In genomic region chr10:22253578-22253882, GRCh38 we compare ENCODE assay signal across 9 cellular contexts. TPM values are rescaled to one million over a fixed set of nuclear protein-coding genes. Genes with fewer than 3 reads are reported as not detected.
DNase-seq lines count a peak whose midpoint lies in the region; ATAC-seq and TF ChIP-seq lines count a peak whose summit lies in the region.
"Had no signal": no experiment of that assay in that cellular context is flagged by ENCODE, and none has a peak within 500 bp of the region (broad histone marks: within the 10 kb centered on the region; RNA-seq: fewer than 3 reads in every experiment).

No MANE protein-coding gene starts in this region.

- no peak for TF ChIP-seq CTCF in WTC11 (IDR thresholded peaks at IDR 0.05)
- TF ChIP-seq CTCF in lower lobe of right lung (IDR thresholded peaks at IDR 0.05): no peak

- peaks cover 10% of the 10 kb centered on the region for H3K4me1 Mint-ChIP-seq in WTC11
- H3K4me1 Mint-ChIP-seq in stimulated activated naive CD8-positive, alpha-beta T cell treated with anti-CD3 and anti-CD28 coated beads, Interleukin-15, Interleukin-2, amounts not matched to agents 100 ng/mL and 50 ng/mL, for 24 hours (ENCODE audit: low read depth): peaks cover 30% of the 10 kb centered on the region

- H3K9me3 Mint-ChIP-seq in WTC11: no peaks in the 10 kb centered on the region
- no peaks in the 10 kb centered on the region for H3K9me3 Mint-ChIP-seq in stimulated activated naive CD8-positive, alpha-beta T cell treated with anti-CD3 and anti-CD28 coated beads, Interleukin-15, Interleukin-2, amounts not matched to agents 100 ng/mL and 50 ng/mL, for 24 hours

- peak overlapping the region; percentile 68 for H3K4me3 Mint-ChIP-seq in WTC11
- H3K4me3 Mint-ChIP-seq in stimulated activated naive CD8-positive, alpha-beta T cell treated with anti-CD3 and anti-CD28 coated beads, Interleukin-15, Interleukin-2, amounts not matched to agents 100 ng/mL and 50 ng/mL, for 24 hours: peak overlapping the region; percentile 87

- H3K36me3 Mint-ChIP-seq in WTC11: no peaks in the 10 kb centered on the region
- H3K36me3 Mint-ChIP-seq in stimulated activated naive CD8-positive, alpha-beta T cell treated with anti-CD3 and anti-CD28 coated beads, Interleukin-15, Interleukin-2, amounts not matched to agents 100 ng/mL and 50 ng/mL, for 24 hours (ENCODE audit: low read depth): no peaks in the 10 kb centered on the region

- POLR2A ChIA-PET in WTC11 (lab: Charles Lee): no interaction called here

- ATAC-seq in WTC11 (peak; percentile 38), lower lobe of right lung (peak; percentile 46 to 53), GM21529 (IDR thresholded peaks at IDR 0.05; ENCODE audit: unreplicated experiment) (no peak), HG03108 (IDR thresholded peaks at IDR 0.05; ENCODE audit: unreplicated experiment) (no peak)

- no peaks in the 10 kb centered on the region for H3K27me3 ChIP-seq in lower lobe of right lung (ENCODE audit: low read depth)

- intact Hi-C loops in lower lobe of right lung (cut with DNase I): no loop called here

- DNase-seq in WTC11 (ENCODE audit: low spot score): peak; percentile 43
- DNase-seq in lower lobe of right lung: peak; percentile 64
- DNase-seq in SIG-M5 treated with dmso at 0.1 percent for 504 hours (lab: John Stamatoyannopoulos, UW; ENCODE audit: unreplicated experiment): no peak
- DNase-seq in DMS79 treated with DMSO at 0.1 percent for 48 hours (lab: John Stamatoyannopoulos, UW): no peak

- H3K36me3 ChIP-seq in lower lobe of right lung: no peaks in the 10 kb centered on the region

- H3K27me3 Mint-ChIP-seq in WTC11 (ENCODE audit: low read depth): peaks cover 96% of the 10 kb centered on the region
- H3K27me3 Mint-ChIP-seq in stimulated activated naive CD8-positive, alpha-beta T cell treated with anti-CD3 and anti-CD28 coated beads, Interleukin-15, Interleukin-2, amounts not matched to agents 100 ng/mL and 50 ng/mL, for 24 hours: peaks cover 29% of the 10 kb centered on the region

- peak overlapping the region; percentile 97 for H3K27ac ChIP-seq in cingulate gyrus (ENCODE audit: low read depth, low read length)
- H3K27ac ChIP-seq in lower lobe of right lung: peak overlapping the region; percentile 95

- peaks cover 13% of the 10 kb centered on the region for H3K4me1 ChIP-seq in lower lobe of right lung

- CTCF ChIA-PET in WTC11 (lab: Charles Lee): interaction anchor here (1.9 kb wide), 1 partner anchor 9 kb away, joined by 5 read pairs; no protein-coding TSS in a partner anchor

- peak overlapping the region; percentile 72 for H3K4me3 ChIP-seq in lower lobe of right lung

- H3K9me3 ChIP-seq in lower lobe of right lung: no peaks in the 10 kb centered on the region

- H3K27ac Mint-ChIP-seq in WTC11: no peak overlapping the region
- peak overlapping the region; percentile 89 for H3K27ac Mint-ChIP-seq in stimulated activated naive CD8-positive, alpha-beta T cell treated with anti-CD3 and anti-CD28 coated beads, Interleukin-15, Interleukin-2, amounts not matched to agents 100 ng/mL and 50 ng/mL, for 24 hours

TF ChIP-seq in WTC11, 78 proteins besides CTCF, POLR2A, EP300 and RAD21 (continues in another document):
- TF ChIP-seq ARID4B (CRISPR knock-in tag; IDR thresholded peaks at IDR 0.05; ENCODE audit: borderline replicate concordance): no peak
- no peak for TF ChIP-seq MLX (CRISPR knock-in tag; IDR thresholded peaks at IDR 0.05)
- TF ChIP-seq EMX1 (CRISPR knock-in tag; IDR thresholded peaks at IDR 0.05): no peak
- no peak for TF ChIP-seq ZSCAN18 (CRISPR knock-in tag; IDR thresholded peaks at IDR 0.05)
- no peak for TF ChIP-seq ZNF219 (CRISPR knock-in tag; IDR thresholded peaks at IDR 0.05; ENCODE audit: borderline replicate concordance)
- no peak for TF ChIP-seq E2F1 (CRISPR knock-in tag; IDR thresholded peaks at IDR 0.05)
- no peak for TF ChIP-seq AFF4 (CRISPR knock-in tag; IDR thresholded peaks at IDR 0.05; ENCODE audit: borderline replicate concordance)

RNA-seq across cellular contexts. Expression of gene EBLN1, which starts 35.7 kb away (rescaled TPM):
- not detected in 3 replicates for total RNA-seq in WTC11 (2021)
- total RNA-seq in lower lobe of right lung: not detected
- total RNA-seq: LHCN-M2 had no signal

Comparison
In these comparisons a context has a peak if more than half of its experiments do, and no peak if none do; other contexts are left out.
1. ATAC-seq: peak in WTC11 (single experiment) and lower lobe of right lung (2 of 2); none in GM21529 (single experiment) and HG03108 (single experiment).
2. DNase-seq: peak in WTC11 (single experiment) and lower lobe of right lung (single experiment); none in SIG-M5 treated with dmso at 0.1 percent for 504 hours (single experiment) and DMS79 treated with DMSO at 0.1 percent for 48 hours (single experiment).